In the genomic region with DNA sequence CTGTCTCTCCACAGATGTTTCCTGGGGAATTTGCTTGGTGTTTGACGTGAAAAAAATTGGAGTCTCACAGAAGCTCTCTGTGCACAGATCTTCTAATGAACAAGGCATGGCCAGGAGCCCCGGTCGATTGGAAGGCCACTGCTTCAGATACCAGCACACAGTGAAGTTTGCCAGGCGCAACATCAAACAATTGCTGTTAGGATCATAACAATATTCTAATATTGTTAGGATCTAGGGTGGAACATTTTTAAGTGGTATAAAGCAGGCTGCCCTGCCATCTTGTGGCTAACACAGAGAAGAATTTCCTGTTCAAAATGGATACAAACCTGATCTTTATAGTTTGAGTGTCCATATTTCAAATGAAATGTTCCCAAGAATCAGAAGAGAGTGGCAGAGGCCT, we compare ENCODE assay signal across 8 cellular contexts.
DNase-seq lines count a peak whose midpoint lies in the region; ATAC-seq lines count a peak whose summit lies in the region.

No MANE protein-coding gene starts in this region.

- ATAC-seq in HG02870 (IDR thresholded peaks at IDR 0.05; ENCODE audit: unreplicated experiment), result no peak

- peak; percentile 56 for DNase-seq in DMS53 (lab: John Stamatoyannopoulos, UW)
- DNase-seq in MV-4-11 (lab: John Stamatoyannopoulos, UW), result peak; percentile 43
- DNase-seq in dermis blood vessel endothelial cell, result peak; percentile 48
- DNase-seq in nucleus accumbens (lab: John Stamatoyannopoulos, UW), result peak in 33 of 56 donors; percentile 6 to 53 (median 22)
- DNase-seq in activated effector memory CD4-positive, alpha-beta T cell treated with anti-CD3 and anti-CD28 coated beads, Interleukin-2, amount 50 U/mL, for 16 hours, result no peak
- DNase-seq in NK-92 treated with Interleukin-12 subunit alpha and Interleukin-12 subunit beta, amount 100 ng/mL, for 24 hours (lab: John Stamatoyannopoulos, UW), result no peak
- no peak for DNase-seq in NCI-H446 (lab: John Stamatoyannopoulos, UW)

Comparison
In these comparisons a context has a peak if more than half of its experiments do, and no peak if none do; other contexts are left out.
1. DNase-seq: peak in DMS53 (single experiment), MV-4-11 (single experiment), dermis blood vessel endothelial cell (single experiment) and nucleus accumbens (33 of 56); none in activated effector memory CD4-positive, alpha-beta T cell treated with anti-CD3 and anti-CD28 coated beads, Interleukin-2, amount 50 U/mL, for 16 hours (single experiment), NK-92 treated with Interleukin-12 subunit alpha and Interleukin-12 subunit beta, amount 100 ng/mL, for 24 hours (single experiment) and NCI-H446 (0 of 2).